15 cellular contexts compared by ENCODE assay signal in genomic region chr5:123487298-123487697, GRCh38. TPM values are rescaled to one million over a fixed set of nuclear protein-coding genes. Genes with fewer than 3 reads are reported as not detected.
A peak's percentile ranks its signal among the peaks of the same experiment; 100 is the strongest.
DNase-seq lines count a peak whose midpoint lies in the region; ATAC-seq and TF ChIP-seq lines count a peak whose summit lies in the region.
"Had no signal": no experiment of that assay in that cellular context is flagged by ENCODE, and none has a peak within 500 bp of the region (broad histone marks: within the 10 kb centered on the region; RNA-seq: fewer than 3 reads in every experiment).

No MANE protein-coding gene starts in this region.

- TF ChIP-seq POLR2A in breast epithelium (IDR thresholded peaks at IDR 0.05) = no peak

- H3K27me3 ChIP-seq in breast epithelium = no peaks in the 10 kb centered on the region
- H3K27me3 ChIP-seq in mesenchymal stem cell (ENCODE audit: control insufficient read depth in 1 of 2, insufficient read depth in 1 of 2, low read length in 2 of 2) = no peaks in the 10 kb centered on the region
- H3K27me3 ChIP-seq: BLaER1 treated with 17β-estradiol and CSF1 and Interleukin-3, amounts not matched to agents 10 nM and 100 nM; ovary had no signal

- H2BK5ac ChIP-seq in mesenchymal stem cell (ENCODE audit: low read depth, low read length, poor library complexity, severe bottlenecking) = no peak overlapping the region

- TF ChIP-seq CTCF in breast epithelium (IDR thresholded peaks at IDR 0.05) = no peak

- no peak overlapping the region for H2BK120ac ChIP-seq in mesenchymal stem cell (ENCODE audit: low read depth, low read length)

- no peak overlapping the region for H4K91ac ChIP-seq in mesenchymal stem cell (ENCODE audit: low read length)

- WGBS in mesenchymal stem cell = 49% methylated on average over 6 of the region's 6 CpGs

- H3K14ac ChIP-seq in mesenchymal stem cell (ENCODE audit: low read length in 2 of 2) = no peak overlapping the region

- H3K4me3 ChIP-seq in breast epithelium (peak overlapping the region in 2 of 3 donors; percentile 17 to 40), mesenchymal stem cell (ENCODE audit: insufficient read depth in 1 of 2, low read depth in 1 of 2, low read length in 2 of 2) (peak overlapping the region in 1 of 2 experiments; percentile 49)
- H3K4me3 ChIP-seq: BLaER1 treated with 17β-estradiol and CSF1 and Interleukin-3, amounts not matched to agents 10 nM and 100 nM; GM12878; ovary had no signal

- H3K4me1 ChIP-seq in breast epithelium (no peaks in the 10 kb centered on the region), mesenchymal stem cell (ENCODE audit: control insufficient read depth, insufficient read depth, low read depth, low read length) (no peaks in the 10 kb centered on the region)

- H3K4ac ChIP-seq in mesenchymal stem cell (ENCODE audit: low read depth in 1 of 2, low read length in 2 of 2) = no peak overlapping the region

- peak overlapping the region; percentile 61 for H3K9ac ChIP-seq in mesenchymal stem cell (ENCODE audit: low read length)
- H3K9ac ChIP-seq: BLaER1 treated with 17β-estradiol and CSF1 and Interleukin-3, amounts not matched to agents 10 nM and 100 nM; SK-N-SH had no signal

- ATAC-seq in GM21381 (IDR thresholded peaks at IDR 0.05; ENCODE audit: unreplicated experiment) = no peak
- ATAC-seq in GM19351 (IDR thresholded peaks at IDR 0.05; ENCODE audit: unreplicated experiment) = no peak
- ATAC-seq: foreskin keratinocyte, GM12878 had no signal

- H2AK5ac ChIP-seq in mesenchymal stem cell (ENCODE audit: low read length, severe bottlenecking) = no peak overlapping the region

- H3K4me2 ChIP-seq in mesenchymal stem cell (ENCODE audit: low read length, poor library complexity, severe bottlenecking) = no peak overlapping the region
- H3K4me2 ChIP-seq: BLaER1 treated with 17β-estradiol and CSF1 and Interleukin-3, amounts not matched to agents 10 nM and 100 nM; SK-N-SH had no signal

- no peak overlapping the region for H2BK15ac ChIP-seq in mesenchymal stem cell (ENCODE audit: low read depth, poor library complexity, severe bottlenecking)

- intact Hi-C loops in breast epithelium (cut with DNase I; ENCODE audit: low total_unique reads) = no loop called here

- no peak overlapping the region for H2BK12ac ChIP-seq in mesenchymal stem cell (ENCODE audit: low read length in 2 of 2)

- no peaks in the 10 kb centered on the region for H3K79me1 ChIP-seq in mesenchymal stem cell (replicated peaks; ENCODE audit: low read length, poor library complexity, severe bottlenecking)

- H3K18ac ChIP-seq in mesenchymal stem cell (ENCODE audit: low read depth in 1 of 2, low read length in 2 of 2) = no peak overlapping the region

- H2AFZ ChIP-seq in mesenchymal stem cell (ENCODE audit: low read depth, low read length) = no peak overlapping the region

- no peaks in the 10 kb centered on the region for H3K36me3 ChIP-seq in breast epithelium
- no peaks in the 10 kb centered on the region for H3K36me3 ChIP-seq in mesenchymal stem cell (ENCODE audit: control insufficient read depth in 1 of 2, insufficient read depth in 2 of 2, low read depth in 1 of 2, low read length in 2 of 2)
- H3K36me3 ChIP-seq: BLaER1 treated with 17β-estradiol and CSF1 and Interleukin-3, amounts not matched to agents 10 nM and 100 nM; ovary had no signal

- no peak overlapping the region for H3K23ac ChIP-seq in mesenchymal stem cell (ENCODE audit: low read length in 2 of 2)

- no peak overlapping the region for H4K8ac ChIP-seq in mesenchymal stem cell (ENCODE audit: low read length)

- DNase-seq in AG08395 (ENCODE audit: low spot score) (peak; percentile 9), HCEC 1CT (peak; percentile 8), breast epithelium (ENCODE audit: low spot score in 2 of 2) (no peak), mesenchymal stem cell (peak; percentile 60), occipital lobe (lab: John Stamatoyannopoulos, UW) (no peak)
- DNase-seq in stimulated activated CD4-positive, alpha-beta T cell treated with anti-CD3 and anti-CD28 coated beads, Interleukin-4, amount 100 ng/mL, for 4 hours = no peak
- DNase-seq: DND-41, foreskin keratinocyte, MV-4-11, SK-N-SH had no signal

- no peaks in the 10 kb centered on the region for H3K9me3 ChIP-seq in breast epithelium
- no peaks in the 10 kb centered on the region for H3K9me3 ChIP-seq in mesenchymal stem cell (ENCODE audit: control insufficient read depth, low read length)
- H3K9me3 ChIP-seq: BLaER1 treated with 17β-estradiol and CSF1 and Interleukin-3, amounts not matched to agents 10 nM and 100 nM; ovary; SK-N-SH had no signal

- H3K27ac ChIP-seq in breast epithelium = peak overlapping the region; percentile 37 to 54
- H3K27ac ChIP-seq in mesenchymal stem cell (ENCODE audit: low read length, poor library complexity, severe bottlenecking) = no peak overlapping the region
- H3K27ac ChIP-seq: BLaER1 treated with 17β-estradiol and CSF1 and Interleukin-3, amounts not matched to agents 10 nM and 100 nM; foreskin keratinocyte; ovary had no signal

RNA-seq across cellular contexts. Expression of gene CSNK1G3, which starts 24.7 kb away (rescaled TPM):
- total RNA-seq in breast epithelium = 10 to 100 TPM; 37.8 to 77.3 (median 55.7) TPM
- polyA plus RNA-seq in mesenchymal stem cell (2013, experiment 1 of 2) = 21.9 TPM
- polyA plus RNA-seq in mesenchymal stem cell (2013, experiment 2 of 2) = 22.9 TPM
- total RNA-seq in occipital lobe = 228 TPM

Comparison
In these comparisons a context has a peak if more than half of its experiments do, and no peak if none do; other contexts are left out.
1. DNase-seq: peak in AG08395 (single experiment), HCEC 1CT (single experiment) and mesenchymal stem cell (single experiment); none in breast epithelium (0 of 2), stimulated activated CD4-positive, alpha-beta T cell treated with anti-CD3 and anti-CD28 coated beads, Interleukin-4, amount 100 ng/mL, for 4 hours (0 of 2) and occipital lobe (single experiment).